ENCODE assay signal across 1 cellular context in the genomic region with DNA sequence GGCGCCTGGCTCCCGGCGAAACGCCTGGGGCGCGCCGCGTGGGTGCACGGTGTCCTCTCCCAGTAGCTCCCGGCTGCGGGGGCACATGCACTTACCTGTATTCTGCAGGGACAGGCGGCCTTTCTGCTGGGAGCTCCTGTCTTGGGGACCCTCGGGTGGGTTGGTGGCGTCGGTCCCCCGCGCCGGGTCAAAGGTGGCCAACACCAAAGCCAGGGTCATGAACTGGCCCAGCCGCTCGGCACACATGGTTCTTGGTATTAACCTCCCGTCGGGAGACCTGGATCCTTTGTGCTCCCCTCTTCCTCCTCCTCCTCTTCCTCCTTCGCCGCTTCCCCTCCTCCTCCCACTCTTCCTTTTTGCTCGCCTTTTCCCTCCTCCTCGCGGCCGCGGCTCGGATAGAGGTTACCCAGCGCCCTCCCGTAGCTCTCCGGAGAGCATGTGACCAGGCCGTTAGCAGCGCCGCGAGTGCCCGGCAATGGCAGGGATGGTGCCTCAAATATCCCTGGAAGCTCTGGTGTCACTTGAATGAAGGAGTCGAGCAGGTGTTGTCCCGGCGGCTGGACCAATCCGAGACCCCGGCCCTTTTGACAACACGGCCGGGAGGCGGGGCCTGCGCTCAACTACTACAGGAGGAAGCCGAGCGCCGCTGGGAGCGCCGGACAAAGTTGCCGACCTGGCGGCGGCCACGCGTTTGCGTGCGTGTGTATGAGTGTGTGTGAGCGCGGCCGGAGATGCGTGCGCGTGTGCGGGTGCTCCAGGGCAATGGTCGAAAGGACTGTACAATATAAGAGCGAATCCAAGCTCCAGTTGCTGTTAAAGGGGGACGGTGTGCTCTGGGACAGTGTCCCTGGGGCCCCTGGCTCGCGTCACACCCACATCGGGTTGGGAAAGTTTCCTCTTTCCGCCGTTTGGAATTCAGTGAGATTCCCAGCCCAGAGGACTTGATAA.
TF ChIP-seq lines count a peak whose summit lies in the region.

Gene STC2 (minus strand): TSS at position 467 of the 948 bp plus-strand sequence. CDS start 221 bp downstream, at position 246.

TF ChIP-seq in IMR-90, 13 proteins besides CTCF, POLR2A, EP300 and RAD21 (continued from another document):
- TF ChIP-seq USF2 (IDR thresholded peaks at IDR 0.05; ENCODE audit: low read depth, low read length) (peak; percentile 73), MAZ (IDR thresholded peaks at IDR 0.05; ENCODE audit: borderline replicate concordance, low read depth, low read length) (no peak; the same call in 1 of the 2 replicates), FOS (IDR thresholded peaks at IDR 0.05; ENCODE audit: low read depth, low read length) (no peak), CEBPB (IDR thresholded peaks at IDR 0.05; ENCODE audit: low read depth, low read length) (no peak), ELK1 (IDR thresholded peaks at IDR 0.05; ENCODE audit: borderline replicate concordance, low read depth, low read length) (no peak), NFE2L2 (IDR thresholded peaks at IDR 0.05; ENCODE audit: low read depth, low read length) (no peak), MAFK (IDR thresholded peaks at IDR 0.05; ENCODE audit: low read depth, low read length) (no peak), MXI1 (IDR thresholded peaks at IDR 0.05; ENCODE audit: borderline replicate concordance, low read depth, low read length) (peak; percentile 74; the same call in 1 of the 2 replicates), SMC3 (IDR thresholded peaks at IDR 0.05; ENCODE audit: low read depth, low read length) (no peak)
